19 cellular contexts compared by ENCODE assay signal in the genomic region with DNA sequence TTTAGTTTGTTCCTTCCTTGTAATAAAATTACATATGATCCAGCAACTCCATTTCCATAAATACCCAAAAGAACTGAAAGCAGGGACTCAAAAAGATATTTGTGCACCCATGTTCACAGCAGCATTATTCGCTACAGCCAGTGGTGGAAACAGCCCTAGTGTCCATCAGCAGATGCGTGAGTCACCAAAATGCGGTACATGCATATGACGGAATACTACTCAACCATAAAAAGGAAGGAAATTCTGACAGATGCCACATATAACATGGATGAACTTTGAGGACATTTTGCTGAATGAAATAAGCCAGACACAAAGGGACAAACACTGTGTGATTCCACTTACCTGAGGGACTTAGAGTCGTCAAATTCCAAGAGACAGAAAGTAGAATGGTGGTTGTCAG. TPM values are rescaled to one million over a fixed set of nuclear protein-coding genes. Genes with fewer than 3 reads are reported as not detected.
DNase-seq lines count a peak whose midpoint lies in the region; TF ChIP-seq lines count a peak whose summit lies in the region.
"Had no signal": no experiment of that assay in that cellular context is flagged by ENCODE, and none has a peak within 500 bp of the region (broad histone marks: within the 10 kb centered on the region; RNA-seq: fewer than 3 reads in every experiment).

No MANE protein-coding gene starts in this region.

- no peaks in the 10 kb centered on the region for H3K36me3 Mint-ChIP-seq in activated T-cell treated with anti-CD3 and anti-CD28 coated beads, Interleukin-2, amount 50 U/mL, for 24 hours (ENCODE audit: low read depth)
- H3K36me3 Mint-ChIP-seq in progenitor cell of endocrine pancreas (ENCODE audit: insufficient read depth), result no peaks in the 10 kb centered on the region

- H3K4me3 ChIP-seq in PC-9 (no peak overlapping the region), esophagus squamous epithelium (no peak overlapping the region), suprapubic skin (no peak overlapping the region), GM23248 (no peak overlapping the region)
- H3K4me3 ChIP-seq: cardiac muscle cell, thyroid gland had no signal

- intact Hi-C loops in PC-9 (cut with micrococcal nuclease; ENCODE audit: unreplicated experiment), result no loop called here
- intact Hi-C loops in esophagus squamous epithelium (cut with DNase I), result no loop called here

- H3K36me3 ChIP-seq in PC-9 (ENCODE audit: low read depth), result no peaks in the 10 kb centered on the region
- no peaks in the 10 kb centered on the region for H3K36me3 ChIP-seq in esophagus squamous epithelium
- no peaks in the 10 kb centered on the region for H3K36me3 ChIP-seq in suprapubic skin
- no peaks in the 10 kb centered on the region for H3K36me3 ChIP-seq in GM23248 (ENCODE audit: low read depth)
- H3K36me3 ChIP-seq: adrenal gland, cardiac muscle cell, thyroid gland had no signal

- no peak for TF ChIP-seq CTCF in PC-9 (conservative IDR thresholded peaks at IDR 0.05)
- no peak for TF ChIP-seq CTCF in esophagus squamous epithelium (IDR thresholded peaks at IDR 0.05)
- no peak for TF ChIP-seq CTCF in suprapubic skin (IDR thresholded peaks at IDR 0.05)
- no peak for TF ChIP-seq CTCF in progenitor cell of endocrine pancreas (IDR thresholded peaks at IDR 0.05; ENCODE audit: unreplicated experiment)

- POLR2A ChIA-PET in PC-9 (lab: Charles Lee; ENCODE audit: unreplicated experiment), result interaction anchor here (0.6 to 0.7 kb wide), 2 partner anchors 12 to 466 kb away, joined by 3 to 27 read pairs; no protein-coding TSS in a partner anchor

- in situ Hi-C loops in GM23248 (cut with MboI), result no loop called here

- H3K9ac ChIP-seq in GM23248, result no peak overlapping the region

- H3K9me2 ChIP-seq in PC-9 (ENCODE audit: insufficient read depth), result no peaks in the 10 kb centered on the region
- no peaks in the 10 kb centered on the region for H3K9me2 ChIP-seq in GM23248 (ENCODE audit: insufficient read depth)

- no peak for TF ChIP-seq POLR2A in esophagus squamous epithelium (IDR thresholded peaks at IDR 0.05)
- no peak for TF ChIP-seq POLR2A in suprapubic skin (IDR thresholded peaks at IDR 0.05)

- CTCF ChIA-PET in PC-9 (lab: Charles Lee), result interaction anchor here (1.1 kb wide), 1 partner anchor 28 kb away, joined by 4 read pairs; no protein-coding TSS in a partner anchor

- H2AFZ ChIP-seq in PC-9, result no peak overlapping the region
- H2AFZ ChIP-seq in GM23248, result no peak overlapping the region

- H3F3A ChIP-seq in PC-9 (ENCODE audit: insufficient read depth, low read depth) (peaks cover 62% of the 10 kb centered on the region), GM23248 (ENCODE audit: insufficient read depth) (peaks cover 16% of the 10 kb centered on the region; the same call in 1 of the 2 replicates)

- H3K27me3 ChIP-seq in PC-9 (ENCODE audit: insufficient read depth, low read depth), result no peaks in the 10 kb centered on the region
- no peaks in the 10 kb centered on the region for H3K27me3 ChIP-seq in esophagus squamous epithelium
- H3K27me3 ChIP-seq in suprapubic skin, result no peaks in the 10 kb centered on the region
- no peaks in the 10 kb centered on the region for H3K27me3 ChIP-seq in GM23248 (replicated peaks; ENCODE audit: insufficient read depth)
- H3K27me3 ChIP-seq: adrenal gland, cardiac muscle cell, thyroid gland had no signal

- TF ChIP-seq EP300 in suprapubic skin (IDR thresholded peaks at IDR 0.05), result no peak

- peaks cover 21% of the 10 kb centered on the region for H3K4me1 Mint-ChIP-seq in activated T-cell treated with anti-CD3 and anti-CD28 coated beads, Interleukin-2, amount 50 U/mL, for 24 hours (ENCODE audit: low read depth)
- H3K4me1 Mint-ChIP-seq in progenitor cell of endocrine pancreas (ENCODE audit: low read depth), result no peaks in the 10 kb centered on the region

- H4K20me1 ChIP-seq in PC-9 (ENCODE audit: insufficient read depth), result no peaks in the 10 kb centered on the region
- H4K20me1 ChIP-seq in GM23248 (ENCODE audit: insufficient read depth), result no peaks in the 10 kb centered on the region

- H3K4me2 ChIP-seq in PC-9 (peak overlapping the region; percentile 69), GM23248 (ENCODE audit: unreplicated experiment) (no peak overlapping the region)

- 77 to 90% methylated on average over 5 of the region's 5 CpGs for WGBS in esophagus squamous epithelium, 2 donors
- 84% methylated on average over 5 of the region's 5 CpGs for WGBS in suprapubic skin
- 89 to 97% methylated on average over 5 of the region's 5 CpGs for WGBS in GM23248 (ENCODE audit: low coverage in 1 of 2, low lambda C conversion rate in 2 of 2, missing lambda C conversion rate in 2 of 2), 2 experiments

- H3K27ac Mint-ChIP-seq in activated T-cell treated with anti-CD3 and anti-CD28 coated beads, Interleukin-2, amount 50 U/mL, for 24 hours, result peak overlapping the region; percentile 65
- H3K27ac Mint-ChIP-seq in progenitor cell of endocrine pancreas, result no peak overlapping the region
- H3K27ac Mint-ChIP-seq: activated CD8-positive, alpha-beta T cell treated with anti-CD3 and anti-CD28 coated beads for 36 hours had no signal

- no peak overlapping the region for H3K4me3 Mint-ChIP-seq in activated T-cell treated with anti-CD3 and anti-CD28 coated beads, Interleukin-2, amount 50 U/mL, for 24 hours
- no peak overlapping the region for H3K4me3 Mint-ChIP-seq in progenitor cell of endocrine pancreas (ENCODE audit: low read depth)
- H3K4me3 Mint-ChIP-seq: activated CD8-positive, alpha-beta T cell treated with anti-CD3 and anti-CD28 coated beads for 36 hours had no signal

- H3K79me2 ChIP-seq in PC-9 (ENCODE audit: low read depth) (no peaks in the 10 kb centered on the region), GM23248 (ENCODE audit: insufficient read depth) (no peaks in the 10 kb centered on the region)

- DNase-seq in activated T-cell treated with anti-CD3 and anti-CD28 coated beads, Interleukin-2, amount 50 U/mL, for 24 hours, result no peak
- DNase-seq in activated T-cell treated with anti-CD3 and anti-CD28 coated beads, Interleukin-2, amount 50 U/mL, for 1 hour, result no peak
- DNase-seq in PC-9 (no peak), esophagus squamous epithelium (lab: John Stamatoyannopoulos, UW) (no peak), suprapubic skin (ENCODE audit: low spot score in 2 of 2) (no peak), progenitor cell of endocrine pancreas (ENCODE audit: low spot score, unreplicated experiment) (no peak), GM23248 (no peak)
- no peak for DNase-seq in stimulated activated naive CD4-positive, alpha-beta T cell treated with Interleukin-2 at 50 U/mL for 16 hours (lab: John Stamatoyannopoulos, UW)
- DNase-seq: ACHN; activated CD8-positive, alpha-beta T cell treated with anti-CD3 and anti-CD28 coated beads for 36 hours; adrenal gland; COR-L47; small intestine; stimulated activated CD4-positive, alpha-beta T cell treated with anti-CD3 and anti-CD28 coated beads, Interleukin-4, amount 100 ng/mL, for 24 hours; SW 1271; thyroid gland had no signal

- no peaks in the 10 kb centered on the region for H3K27me3 Mint-ChIP-seq in activated T-cell treated with anti-CD3 and anti-CD28 coated beads, Interleukin-2, amount 50 U/mL, for 24 hours
- H3K27me3 Mint-ChIP-seq in progenitor cell of endocrine pancreas, result peaks cover 9% of the 10 kb centered on the region
- H3K27me3 Mint-ChIP-seq: activated CD8-positive, alpha-beta T cell treated with anti-CD3 and anti-CD28 coated beads for 36 hours had no signal

- H3K4me1 ChIP-seq in PC-9 (replicated peaks; ENCODE audit: insufficient read depth), result peaks cover 84% of the 10 kb centered on the region
- peaks cover 42 to 91% (median 67%) of the 10 kb centered on the region in 3 donors for H3K4me1 ChIP-seq in esophagus squamous epithelium
- peaks cover 76% of the 10 kb centered on the region for H3K4me1 ChIP-seq in suprapubic skin
- peaks cover 17% of the 10 kb centered on the region for H3K4me1 ChIP-seq in GM23248 (ENCODE audit: insufficient read depth)

- no peaks in the 10 kb centered on the region for H3K9me3 ChIP-seq in PC-9 (ENCODE audit: insufficient read depth, low read depth)
- no peaks in the 10 kb centered on the region for H3K9me3 ChIP-seq in esophagus squamous epithelium
- H3K9me3 ChIP-seq in suprapubic skin, result no peaks in the 10 kb centered on the region
- H3K9me3 ChIP-seq in GM23248 (ENCODE audit: low read depth), result no peaks in the 10 kb centered on the region
- H3K9me3 ChIP-seq: adrenal gland, thyroid gland had no signal

- no TSS peak for BruUV-seq in PC-9 (replicated peaks; lab: Mats Ljungman, UMichigan)

- H3K27ac ChIP-seq in PC-9 (peak overlapping the region; percentile 72), esophagus squamous epithelium (peak overlapping the region; percentile 76 to 89 (median 87)), suprapubic skin (peak overlapping the region; percentile 95), GM23248 (no peak overlapping the region)
- H3K27ac ChIP-seq: cardiac muscle cell had no signal

- H3K9me3 Mint-ChIP-seq in activated T-cell treated with anti-CD3 and anti-CD28 coated beads, Interleukin-2, amount 50 U/mL, for 24 hours, result no peaks in the 10 kb centered on the region
- no peaks in the 10 kb centered on the region for H3K9me3 Mint-ChIP-seq in progenitor cell of endocrine pancreas (ENCODE audit: low read depth)
- H3K9me3 Mint-ChIP-seq: activated CD8-positive, alpha-beta T cell treated with anti-CD3 and anti-CD28 coated beads for 36 hours had no signal

RNA-seq across cellular contexts. Expression of gene SLC47A2, which starts 9.1 kb away (rescaled TPM):
- total RNA-seq in PC-9 (2021) (38.9 and 42.6 TPM in 2 replicates), esophagus squamous epithelium (1 to 10 TPM in 1 of 4 donors, under 1 TPM in 2, not detected in 1; 0.56 to 2.2 (median 0.76) TPM), suprapubic skin (1 to 10 TPM in 2 of 4 donors, under 1 TPM in 1, not detected in 1; 0.96 to 7.9 (median 2.5) TPM), progenitor cell of endocrine pancreas (not detected in 2 replicates)
- total RNA-seq in GM23248 (2014; rRNA removed; shearing (Covaris generic)), result not detected in 2 replicates
- polyA plus RNA-seq in GM23248 (2016; fragmentation: Nextera tagmentation; extraction: Ambion mirVana), result not detected in 2 replicates
- total RNA-seq: activated CD8-positive, alpha-beta T cell treated with anti-CD3 and anti-CD28 coated beads for 36 hours; H1; posterior vena cava had no signal
- polyA plus RNA-seq: H1 had no signal

RNA-seq across cellular contexts. Expression of gene ALDH3A1, which starts 22.6 kb away (rescaled TPM):
- total RNA-seq in PC-9 (2021) (1,620 and 1,906 TPM in 2 replicates), esophagus squamous epithelium (1,000 to 10,000 TPM in 1 of 4 donors, 100 to 1,000 TPM in 3; 480 to 2,454 (median 606) TPM), suprapubic skin (100 to 1,000 TPM in 2 of 4 donors, 10 to 100 TPM in 2; 41.7 to 128 (median 83.9) TPM), progenitor cell of endocrine pancreas (0.75 and 1.0 TPM in 2 replicates)
- 1.2 and 22.1 TPM in 2 replicates for total RNA-seq in GM23248 (2014; rRNA removed; shearing (Covaris generic))
- 0.55 TPM in 1 of 2 replicates, not detected in the other for polyA plus RNA-seq in GM23248 (2016; fragmentation: Nextera tagmentation; extraction: Ambion mirVana)
- total RNA-seq: cardiac muscle cell had no signal
- polyA plus RNA-seq: cardiac muscle cell had no signal
